In genomic region chr19:35759697-35760096, GRCh38 we compare ENCODE assay signal across 13 cellular contexts. TPM values are rescaled to one million over a fixed set of nuclear protein-coding genes. Genes with fewer than 3 reads are reported as not detected.
DNase-seq lines count a peak whose midpoint lies in the region; ATAC-seq and TF ChIP-seq lines count a peak whose summit lies in the region.
"Had no signal": no experiment of that assay in that cellular context is flagged by ENCODE, and none has a peak within 500 bp of the region (broad histone marks: within the 10 kb centered on the region; RNA-seq: fewer than 3 reads in every experiment).

No MANE protein-coding gene starts in this region.

- DNase-seq in T-helper 1 cell (no peak), H9 (no peak), naive B cell (no peak), lower leg skin (ENCODE audit: low spot score in 2 of 2) (no peak), DMS153 treated with DMSO at 0.1 percent for 48 hours (lab: John Stamatoyannopoulos, UW; ENCODE audit: unreplicated experiment) (no peak), sciatic nerve (ENCODE audit: low spot score) (no peak)
- no peak for DNase-seq in activated T-helper 2 cell treated with anti-CD3 and anti-CD28 coated beads, Interferon-gamma antibody, Interleukin-2, Interleukin-4, amounts not matched to agents 10 μg/mL and 5 μg/mL and 100 μg/mL, durations not matched to agents 14 hours and 24 hours and 36 hours (ENCODE audit: low spot score)
- DNase-seq: 8988T, left cardiac atrium, NCI-H2081, transverse colon had no signal

- H3K14ac ChIP-seq in H9 (ENCODE audit: insufficient read depth, low read length) = no peak overlapping the region

- H3K56ac ChIP-seq in H9 (ENCODE audit: insufficient read length, low read depth, low read length) = no peak overlapping the region

- H3K36me3 Mint-ChIP-seq in T-helper 1 cell treated with Interleukin-12 subunit alpha and Interleukin-12 subunit beta and Interleukin-4 antibody, amounts not matched to agents 30 μg/mL and 1 μg/mL, for 36 hours (ENCODE audit: low read depth) = peaks cover 21% of the 10 kb centered on the region
- H3K36me3 Mint-ChIP-seq in H9 (ENCODE audit: insufficient read depth in 1 of 3, low read depth in 3 of 3) (peaks cover 6 to 36% (median 34%) of the 10 kb centered on the region in 3 experiments; a peak in 6 of 7 replicates), naive B cell (peaks cover 0 to 7% of the 10 kb centered on the region in 2 donors)
- H3K36me3 Mint-ChIP-seq in activated T-helper 2 cell treated with anti-CD3 and anti-CD28 coated beads, Interferon-gamma antibody, Interleukin-2, Interleukin-4, amounts not matched to agents 10 μg/mL and 5 μg/mL and 100 μg/mL, durations not matched to agents 14 hours and 24 hours and 36 hours (ENCODE audit: low read depth) = peaks cover 43% of the 10 kb centered on the region

- TF ChIP-seq POLR2A in lower leg skin (IDR thresholded peaks at IDR 0.05) = no peak

- H3K4me1 ChIP-seq in H9 (ENCODE audit: insufficient read depth, low read length) = no peaks in the 10 kb centered on the region

- no peak overlapping the region for H3K9ac ChIP-seq in H9 (ENCODE audit: extremely low read depth, insufficient read length, low read length)

- no peak overlapping the region for H2BK5ac ChIP-seq in H9 (ENCODE audit: insufficient read length, low read length)

- H3T11ph ChIP-seq in H9 (ENCODE audit: low read length) = no peak overlapping the region

- no peak overlapping the region for H3K4me2 ChIP-seq in H9 (ENCODE audit: insufficient read depth, insufficient read length, low read length)

- no peak overlapping the region for H2AK5ac ChIP-seq in H9 (ENCODE audit: insufficient read length, low read length)

- H2BK20ac ChIP-seq in H9 (ENCODE audit: low read depth, low read length, poor library complexity, severe bottlenecking) = no peak overlapping the region

- no peak for ATAC-seq in naive B cell (ENCODE audit: low read depth in 2 of 2)
- no peak for ATAC-seq in sciatic nerve
- ATAC-seq: left cardiac atrium had no signal

- no peaks in the 10 kb centered on the region for H3K9me3 Mint-ChIP-seq in T-helper 1 cell treated with Interleukin-12 subunit alpha and Interleukin-12 subunit beta and Interleukin-4 antibody, amounts not matched to agents 30 μg/mL and 1 μg/mL, for 36 hours
- H3K9me3 Mint-ChIP-seq in H9 (no peaks in the 10 kb centered on the region), naive B cell (no peaks in the 10 kb centered on the region)
- H3K9me3 Mint-ChIP-seq in activated T-helper 2 cell treated with anti-CD3 and anti-CD28 coated beads, Interferon-gamma antibody, Interleukin-2, Interleukin-4, amounts not matched to agents 10 μg/mL and 5 μg/mL and 100 μg/mL, durations not matched to agents 14 hours and 24 hours and 36 hours = no peaks in the 10 kb centered on the region

- H3K4me1 Mint-ChIP-seq in T-helper 1 cell treated with Interleukin-12 subunit alpha and Interleukin-12 subunit beta and Interleukin-4 antibody, amounts not matched to agents 30 μg/mL and 1 μg/mL, for 36 hours (ENCODE audit: low read depth) = peaks cover 23% of the 10 kb centered on the region
- peaks cover 12 to 23% of the 10 kb centered on the region in 2 experiments for H3K4me1 Mint-ChIP-seq in H9
- H3K4me1 Mint-ChIP-seq in activated T-helper 2 cell treated with anti-CD3 and anti-CD28 coated beads, Interferon-gamma antibody, Interleukin-2, Interleukin-4, amounts not matched to agents 10 μg/mL and 5 μg/mL and 100 μg/mL, durations not matched to agents 14 hours and 24 hours and 36 hours (ENCODE audit: low read depth) = peaks cover 21% of the 10 kb centered on the region
- peaks cover 28 to 37% (median 37%) of the 10 kb centered on the region in 3 donors for H3K4me1 Mint-ChIP-seq in naive B cell

- peak overlapping the region; percentile 67 for H3K27ac Mint-ChIP-seq in T-helper 1 cell treated with Interleukin-12 subunit alpha and Interleukin-12 subunit beta and Interleukin-4 antibody, amounts not matched to agents 30 μg/mL and 1 μg/mL, for 36 hours
- H3K27ac Mint-ChIP-seq in H9 (no peak overlapping the region), naive B cell (peak overlapping the region in 1 of 6 donors; percentile 65)
- peak overlapping the region; percentile 73 for H3K27ac Mint-ChIP-seq in activated T-helper 2 cell treated with anti-CD3 and anti-CD28 coated beads, Interferon-gamma antibody, Interleukin-2, Interleukin-4, amounts not matched to agents 10 μg/mL and 5 μg/mL and 100 μg/mL, durations not matched to agents 14 hours and 24 hours and 36 hours

- no peak overlapping the region for H3K4me3 ChIP-seq in lower leg skin (ENCODE audit: low read depth, poor library complexity, severe bottlenecking)
- H3K4me3 ChIP-seq: transverse colon had no signal

- H3K4me3 Mint-ChIP-seq in T-helper 1 cell treated with Interleukin-12 subunit alpha and Interleukin-12 subunit beta and Interleukin-4 antibody, amounts not matched to agents 30 μg/mL and 1 μg/mL, for 36 hours = peak overlapping the region; percentile 97
- H3K4me3 Mint-ChIP-seq in H9 (peak overlapping the region; percentile 91 to 95), naive B cell (peak overlapping the region; percentile 13 to 95 (median 82))
- peak overlapping the region; percentile 83 for H3K4me3 Mint-ChIP-seq in activated T-helper 2 cell treated with anti-CD3 and anti-CD28 coated beads, Interferon-gamma antibody, Interleukin-2, Interleukin-4, amounts not matched to agents 10 μg/mL and 5 μg/mL and 100 μg/mL, durations not matched to agents 14 hours and 24 hours and 36 hours (ENCODE audit: low read depth)

- H4K20me1 ChIP-seq in H9 (ENCODE audit: control insufficient read depth, insufficient read depth, insufficient read length) = no peaks in the 10 kb centered on the region

- no peak overlapping the region for H3K4ac ChIP-seq in H9 (ENCODE audit: low read depth, low read length)

- no peak overlapping the region for H2BK120ac ChIP-seq in H9 (ENCODE audit: low read depth, low read length, poor library complexity, severe bottlenecking)

- H3K18ac ChIP-seq in H9 (ENCODE audit: insufficient read length, low read depth, low read length) = no peak overlapping the region

- intact Hi-C loops in activated T-helper 2 cell treated with anti-CD3 and anti-CD28 coated beads, Interferon-gamma antibody, Interleukin-2, Interleukin-4, amounts not matched to agents 10 μg/mL and 5 μg/mL and 100 μg/mL, durations not matched to agents 14 hours and 24 hours and 36 hours (cut with micrococcal nuclease) = loop anchor here (2.0 to 5.0 kb wide), 2 partner anchors 15 to 358 kb away; partner anchors contain the start of genes ARHGAP33 and TBCB
- intact Hi-C loops in lower leg skin (cut with DNase I; ENCODE audit: low total_unique reads) = no loop called here
- intact Hi-C loops in sciatic nerve (cut with DNase I) = no loop called here

- TF ChIP-seq CTCF in H9 (conservative IDR thresholded peaks at IDR 0.05) (no peak), lower leg skin (IDR thresholded peaks at IDR 0.05) (no peak)

- H3K27me3 ChIP-seq in H9 (ENCODE audit: insufficient read depth, low read length) = no peaks in the 10 kb centered on the region

- H4K8ac ChIP-seq in H9 (replicated peaks; ENCODE audit: insufficient read length, low read depth, low read length) = no peak overlapping the region

- H3K79me2 ChIP-seq in H9 (ENCODE audit: insufficient read depth, low read length) = no peaks in the 10 kb centered on the region

- H4K5ac ChIP-seq in H9 (ENCODE audit: insufficient read length, low read depth, low read length) = no peak overlapping the region

- no peak overlapping the region for H2BK12ac ChIP-seq in H9 (ENCODE audit: insufficient read length, low read depth, low read length)

- H2BK15ac ChIP-seq in H9 (ENCODE audit: low read depth, low read length) = no peak overlapping the region; the same call in 1 of the 2 replicates

- no peaks in the 10 kb centered on the region for H3K79me1 ChIP-seq in H9 (ENCODE audit: insufficient read depth, low read depth, low read length, poor library complexity, severe bottlenecking)

- H3K27me3 Mint-ChIP-seq in T-helper 1 cell treated with Interleukin-12 subunit alpha and Interleukin-12 subunit beta and Interleukin-4 antibody, amounts not matched to agents 30 μg/mL and 1 μg/mL, for 36 hours (ENCODE audit: low read depth) = no peaks in the 10 kb centered on the region
- peaks cover 6% of the 10 kb centered on the region for H3K27me3 Mint-ChIP-seq in H9 (ENCODE audit: low read depth)
- H3K27me3 Mint-ChIP-seq in activated T-helper 2 cell treated with anti-CD3 and anti-CD28 coated beads, Interferon-gamma antibody, Interleukin-2, Interleukin-4, amounts not matched to agents 10 μg/mL and 5 μg/mL and 100 μg/mL, durations not matched to agents 14 hours and 24 hours and 36 hours (ENCODE audit: low read depth) = no peaks in the 10 kb centered on the region
- peaks cover 9 to 21% (median 16%) of the 10 kb centered on the region in 3 donors for H3K27me3 Mint-ChIP-seq in naive B cell

- no peak overlapping the region for H3K27ac ChIP-seq in H9 (ENCODE audit: insufficient read length, low read depth, low read length)
- H3K27ac ChIP-seq: neutrophil, transverse colon had no signal

- H3K23ac ChIP-seq in H9 (ENCODE audit: insufficient read length, low read depth, low read length) = no peak overlapping the region

- no CpG with 5 or more reads among the region's 2 CpGs for WGBS in H9 (ENCODE audit: extremely low coverage, insufficient read length, low lambda C conversion rate)
- 88 to 89% methylated on average over 2 of the region's 2 CpGs for WGBS in lower leg skin, 2 donors

- H2AFZ ChIP-seq in H9 (ENCODE audit: low read length) = no peak overlapping the region

- peaks cover 15% of the 10 kb centered on the region for H3K23me2 ChIP-seq in H9 (ENCODE audit: insufficient read length, low read depth, low read length, poor library complexity, severe bottlenecking)

- no peaks in the 10 kb centered on the region for H3K9me3 ChIP-seq in H9 (ENCODE audit: control insufficient read depth, low read depth, low read length)
- H3K9me3 ChIP-seq: neutrophil, transverse colon had no signal

- no peak overlapping the region for H4K91ac ChIP-seq in H9 (ENCODE audit: insufficient read length, low read depth, low read length)

RNA-seq across cellular contexts. Expression of gene PROSER3, which starts 1.7 kb away (rescaled TPM):
- 21.8 and 29.1 TPM in 2 replicates for total RNA-seq in H9 (2021)
- 40.1 and 41.2 TPM in 2 replicates for total RNA-seq in activated T-helper 2 cell treated with anti-CD3 and anti-CD28 coated beads, Interferon-gamma antibody, Interleukin-2, Interleukin-4, amounts not matched to agents 10 μg/mL and 5 μg/mL and 100 μg/mL, durations not matched to agents 14 hours and 24 hours and 36 hours
- polyA plus RNA-seq in naive B cell (ENCODE audit: low read depth in 6 of 6) = 10 to 100 TPM in 1 of 6 donors, 1 to 10 TPM in 4, not detected in 1; 3.2 to 13.9 (median 9.0) TPM
- 10 to 100 TPM in 3 of 4 donors, 1 to 10 TPM in 1; 9.2 to 20.4 (median 12.9) TPM for total RNA-seq in lower leg skin
- total RNA-seq in sciatic nerve = 29.4 TPM

RNA-seq across cellular contexts. Expression of gene HSPB6, which starts 2.9 kb away (rescaled TPM):
- 0.37 TPM in 2 replicates for total RNA-seq in H9 (2021)
- 0.14 and 0.21 TPM in 2 replicates for total RNA-seq in activated T-helper 2 cell treated with anti-CD3 and anti-CD28 coated beads, Interferon-gamma antibody, Interleukin-2, Interleukin-4, amounts not matched to agents 10 μg/mL and 5 μg/mL and 100 μg/mL, durations not matched to agents 14 hours and 24 hours and 36 hours
- polyA plus RNA-seq in naive B cell (ENCODE audit: low read depth in 6 of 6) = not detected
- 1 to 10 TPM; 2.5 to 9.4 (median 3.9) TPM for total RNA-seq in lower leg skin
- 79.7 TPM for total RNA-seq in sciatic nerve

RNA-seq across cellular contexts. Expression of gene LIN37, which starts 11.3 kb away (rescaled TPM):
- 4.7 and 5.9 TPM in 2 replicates for total RNA-seq in H9 (2021)
- 9.9 and 10.0 TPM in 2 replicates for total RNA-seq in activated T-helper 2 cell treated with anti-CD3 and anti-CD28 coated beads, Interferon-gamma antibody, Interleukin-2, Interleukin-4, amounts not matched to agents 10 μg/mL and 5 μg/mL and 100 μg/mL, durations not matched to agents 14 hours and 24 hours and 36 hours
- 10 to 100 TPM in 3 of 6 donors, 1 to 10 TPM in 3; 8.1 to 17.9 (median 11.1) TPM for polyA plus RNA-seq in naive B cell (ENCODE audit: low read depth in 6 of 6)
- total RNA-seq in lower leg skin = 10 to 100 TPM in 2 of 4 donors, 1 to 10 TPM in 2; 4.7 to 15.0 (median 10.3) TPM
- 12.3 TPM for total RNA-seq in sciatic nerve

RNA-seq across cellular contexts. Expression of gene PSENEN, which starts 14.2 kb away (rescaled TPM):
- total RNA-seq in H9 (2021) (69.7 and 77.7 TPM in 2 replicates), lower leg skin (10 to 100 TPM; 13.7 to 47.4 (median 30.8) TPM), sciatic nerve (45.6 TPM)
- 45.1 and 46.9 TPM in 2 replicates for total RNA-seq in activated T-helper 2 cell treated with anti-CD3 and anti-CD28 coated beads, Interferon-gamma antibody, Interleukin-2, Interleukin-4, amounts not matched to agents 10 μg/mL and 5 μg/mL and 100 μg/mL, durations not matched to agents 14 hours and 24 hours and 36 hours
- polyA plus RNA-seq in naive B cell (ENCODE audit: low read depth in 6 of 6) = 100 to 1,000 TPM in 2 of 6 donors, 10 to 100 TPM in 4; 82.4 to 105 (median 94.3) TPM

RNA-seq across cellular contexts. Expression of gene U2AF1L4, which starts 14.5 kb away (rescaled TPM):
- total RNA-seq in H9 (2021) (16.8 and 19.2 TPM in 2 replicates), lower leg skin (10 to 100 TPM; 12.6 to 20.0 (median 18.5) TPM), sciatic nerve (22.9 TPM)
- total RNA-seq in activated T-helper 2 cell treated with anti-CD3 and anti-CD28 coated beads, Interferon-gamma antibody, Interleukin-2, Interleukin-4, amounts not matched to agents 10 μg/mL and 5 μg/mL and 100 μg/mL, durations not matched to agents 14 hours and 24 hours and 36 hours = 27.4 and 30.8 TPM in 2 replicates
- polyA plus RNA-seq in naive B cell (ENCODE audit: low read depth in 6 of 6) = 10 to 100 TPM; 26.1 to 41.0 (median 32.5) TPM

Comparison
In these comparisons a context has a peak if more than half of its experiments do, and no peak if none do; other contexts are left out.
1. H3K27ac Mint-ChIP-seq: peak in T-helper 1 cell treated with Interleukin-12 subunit alpha and Interleukin-12 subunit beta and Interleukin-4 antibody, amounts not matched to agents 30 μg/mL and 1 μg/mL, for 36 hours (single experiment) and activated T-helper 2 cell treated with anti-CD3 and anti-CD28 coated beads, Interferon-gamma antibody, Interleukin-2, Interleukin-4, amounts not matched to agents 10 μg/mL and 5 μg/mL and 100 μg/mL, durations not matched to agents 14 hours and 24 hours and 36 hours (single experiment); none in H9 (0 of 3).
2. Peak in every context shown above with its lines, with median percentiles within 50 percentile points of each other: H3K4me3 Mint-ChIP-seq.